ENCODE assay signal across 21 cellular contexts in the genomic region with DNA sequence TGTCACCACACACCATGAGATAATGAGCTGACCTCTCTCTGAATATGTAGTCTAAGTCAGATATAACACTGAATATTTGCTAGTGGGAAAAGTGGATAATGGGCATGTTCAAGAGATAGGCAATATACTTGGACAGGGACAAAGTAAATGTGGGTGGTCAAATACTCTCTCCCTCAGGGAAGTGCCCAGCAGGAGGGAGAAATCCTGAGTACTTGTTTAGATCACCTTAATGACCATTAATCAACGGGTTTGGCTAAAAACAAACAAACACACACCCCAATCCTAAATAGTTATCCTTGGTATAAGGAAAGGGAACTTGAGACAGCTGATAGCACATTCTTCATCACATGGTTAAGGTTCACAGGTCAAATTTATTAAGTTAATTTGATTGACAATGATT.
"Had no signal": no experiment of that assay in that cellular context is flagged by ENCODE, and none has a peak within 500 bp of the region (broad histone marks: within the 10 kb centered on the region; RNA-seq: fewer than 3 reads in every experiment).

No MANE protein-coding gene starts in this region.

- H3K4me3 ChIP-seq: cardiac muscle cell, hepatocyte, lung, thyroid gland had no signal

- H3K36me3 Mint-ChIP-seq: activated naive CD8-positive, alpha-beta T cell treated with anti-CD3 and anti-CD28 coated beads for 36 hours had no signal

- H3K4me1 ChIP-seq: thyroid gland had no signal

- H3K36me3 ChIP-seq: cardiac muscle cell, thyroid gland had no signal

- H3K27ac Mint-ChIP-seq: activated CD8-positive, alpha-beta T cell treated with anti-CD3 and anti-CD28 coated beads for 36 hours; activated naive CD8-positive, alpha-beta T cell treated with anti-CD3 and anti-CD28 coated beads for 36 hours; activated T-helper 17 cell treated with anti-CD3 and anti-CD28 coated beads, Interleukin-2, amount 50 U/mL, for 72 hours; effector memory CD8-positive, alpha-beta T cell; progenitor cell of endocrine pancreas had no signal

- DNase-seq: activated CD4-positive, alpha-beta T cell treated with anti-CD3 and anti-CD28 coated beads for 48 hours; activated CD4-positive, CD25-positive, alpha-beta regulatory T cell; activated CD8-positive, alpha-beta T cell treated with anti-CD3 and anti-CD28 coated beads for 36 hours; activated naive CD4-positive, alpha-beta T cell; activated naive CD8-positive, alpha-beta T cell treated with anti-CD3 and anti-CD28 coated beads for 36 hours; activated T-cell treated with anti-CD3 and anti-CD28 coated beads, Interleukin-2, amount 50 U/mL, for 1 hour; amniotic stem cell; effector memory CD8-positive, alpha-beta T cell; kidney; midbrain; stimulated activated CD4-positive, alpha-beta T cell treated with anti-CD3 and anti-CD28 coated beads, Interleukin-1b, Interleukin-23, amount 100 ng/mL, for 48 hours; stimulated activated CD8-positive, alpha-beta memory T cell treated with anti-CD3 and anti-CD28 coated beads, Interleukin-4, amount 100 ng/mL, for 48 hours; stimulated activated naive CD4-positive, alpha-beta T cell; thyroid gland had no signal

- H3K27me3 ChIP-seq: hepatocyte, thyroid gland had no signal

- H3K27me3 Mint-ChIP-seq: activated CD8-positive, alpha-beta T cell treated with anti-CD3 and anti-CD28 coated beads for 36 hours; activated naive CD8-positive, alpha-beta T cell treated with anti-CD3 and anti-CD28 coated beads for 36 hours; activated T-helper 17 cell treated with anti-CD3 and anti-CD28 coated beads, Interleukin-2, amount 50 U/mL, for 72 hours; effector memory CD8-positive, alpha-beta T cell had no signal

- H3K4me1 Mint-ChIP-seq: activated naive CD8-positive, alpha-beta T cell treated with anti-CD3 and anti-CD28 coated beads for 36 hours; activated T-helper 17 cell treated with anti-CD3 and anti-CD28 coated beads, Interleukin-2, amount 50 U/mL, for 72 hours had no signal

- ATAC-seq: activated CD8-positive, alpha-beta T cell treated with anti-CD3 and anti-CD28 coated beads for 36 hours; activated T-helper 17 cell treated with anti-CD3 and anti-CD28 coated beads, Interleukin-2, amount 50 U/mL, for 72 hours; effector memory CD8-positive, alpha-beta T cell; left lobe of liver had no signal

- H3K4me2 ChIP-seq: hepatocyte had no signal

- H3K9me3 Mint-ChIP-seq: activated naive CD8-positive, alpha-beta T cell treated with anti-CD3 and anti-CD28 coated beads for 36 hours; activated T-helper 17 cell treated with anti-CD3 and anti-CD28 coated beads, Interleukin-2, amount 50 U/mL, for 72 hours; neural crest cell had no signal

- H3K9me3 ChIP-seq: thyroid gland had no signal

- H2AFZ ChIP-seq: hepatocyte had no signal

- H3K4me3 Mint-ChIP-seq: activated CD8-positive, alpha-beta T cell treated with anti-CD3 and anti-CD28 coated beads for 36 hours; activated naive CD8-positive, alpha-beta T cell treated with anti-CD3 and anti-CD28 coated beads for 36 hours; activated T-helper 17 cell treated with anti-CD3 and anti-CD28 coated beads, Interleukin-2, amount 50 U/mL, for 72 hours; effector memory CD8-positive, alpha-beta T cell; neural crest cell had no signal

- H3K27ac ChIP-seq: cardiac muscle cell, hepatocyte, thyroid gland had no signal

- H3K79me2 ChIP-seq: hepatocyte had no signal
